31 cellular contexts compared by ENCODE assay signal in the genomic region with DNA sequence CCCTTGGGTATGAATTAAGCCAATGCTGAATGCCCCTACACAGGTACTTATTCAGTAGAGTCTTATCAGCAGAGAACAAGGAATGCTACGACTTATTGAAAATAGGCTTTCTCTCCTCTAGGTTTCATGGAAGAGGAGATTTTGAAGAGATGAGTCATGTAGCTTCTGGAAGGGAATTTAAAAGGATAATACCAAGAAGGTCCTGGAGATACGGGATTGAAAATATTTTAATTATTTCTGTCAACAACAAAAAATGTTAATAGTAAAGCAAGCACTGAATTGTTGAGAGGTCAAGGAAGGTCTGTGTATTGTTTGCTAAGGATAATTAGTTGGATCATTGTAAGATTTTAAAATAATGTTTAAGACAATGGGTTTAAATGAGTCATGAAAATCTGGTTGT.
A peak's percentile ranks its signal among the peaks of the same experiment; 100 is the strongest.
DNase-seq lines count a peak whose midpoint lies in the region; ATAC-seq and TF ChIP-seq lines count a peak whose summit lies in the region.
"Had no signal": no experiment of that assay in that cellular context is flagged by ENCODE, and none has a peak within 500 bp of the region (broad histone marks: within the 10 kb centered on the region; RNA-seq: fewer than 3 reads in every experiment).

No MANE protein-coding gene starts in this region.

- ATAC-seq in SK-N-SH treated with all-trans-retinoic acid at 6 μM for 48 hours = peak; percentile 82
- no peak for ATAC-seq in aorta (ENCODE audit: low FRiP score)
- ATAC-seq in GM21529 (IDR thresholded peaks at IDR 0.05; ENCODE audit: unreplicated experiment) = no peak
- no peak for ATAC-seq in GM19324 (IDR thresholded peaks at IDR 0.05; ENCODE audit: low FRiP score, unreplicated experiment)
- ATAC-seq: GM23338; natural killer cell; stimulated activated naive CD8-positive, alpha-beta T cell treated with anti-CD3 and anti-CD28 coated beads, Interleukin-15, Interleukin-2, amounts not matched to agents 100 U/mL and 50 U/mL, for 24 hours had no signal

- 60 to 62% methylated on average over 2 of the region's 2 CpGs for WGBS in aorta, 2 donors

- H3K4me1 ChIP-seq in ascending aorta (no peaks in the 10 kb centered on the region), aorta (ENCODE audit: control insufficient read depth in 1 of 2, insufficient read depth in 2 of 2, low read length in 2 of 2) (no peaks in the 10 kb centered on the region)
- H3K4me1 ChIP-seq: BLaER1, colonic mucosa, SJCRH30, testis, uterus had no signal

- H3K27me3 ChIP-seq in ascending aorta = no peaks in the 10 kb centered on the region
- H3K27me3 ChIP-seq in aorta (ENCODE audit: control insufficient read depth in 1 of 2, insufficient read depth in 2 of 2, low read length in 1 of 2) = no peaks in the 10 kb centered on the region
- H3K27me3 ChIP-seq: BLaER1, cardiac muscle cell, colonic mucosa, SJCRH30, testis, uterus had no signal

- intact Hi-C loops in ascending aorta (cut with DNase I) = no loop called here
- intact Hi-C loops in aorta (cut with DNase I) = no loop called here

- no peaks in the 10 kb centered on the region for H3K36me3 ChIP-seq in ascending aorta
- no peaks in the 10 kb centered on the region for H3K36me3 ChIP-seq in aorta (ENCODE audit: control insufficient read depth in 1 of 2, insufficient read depth in 2 of 2, low read length in 1 of 2)
- H3K36me3 ChIP-seq: BLaER1, cardiac muscle cell, colonic mucosa, SJCRH30, uterus had no signal

- TF ChIP-seq CTCF in ascending aorta (IDR thresholded peaks at IDR 0.05) = no peak

- H3K9me3 ChIP-seq in ascending aorta (no peaks in the 10 kb centered on the region), aorta (ENCODE audit: control insufficient read depth, low read length) (peaks cover 3% of the 10 kb centered on the region)
- H3K9me3 ChIP-seq: colonic mucosa, SJCRH30, testis, uterus had no signal

- H3K27ac ChIP-seq in ascending aorta (no peak overlapping the region), aorta (ENCODE audit: low read depth in 1 of 2, low read length in 2 of 2) (no peak overlapping the region)
- H3K27ac ChIP-seq: BLaER1, cardiac muscle cell, colonic mucosa, SJCRH30, testis, uterus had no signal

- H3K4me3 ChIP-seq in ascending aorta (no peak overlapping the region), aorta (ENCODE audit: low read length in 2 of 2) (no peak overlapping the region)
- H3K4me3 ChIP-seq: BLaER1, cardiac muscle cell, colonic mucosa, GM23338, SJCRH30, testis, uterus had no signal

- DNase-seq in ACHN (peak; percentile 66), GM04504 (ENCODE audit: low read depth) (peak; percentile 32), hepatic stellate cell (ENCODE audit: low spot score) (peak; percentile 5), ascending aorta (ENCODE audit: low spot score in 2 of 2) (no peak), aorta (no peak)
- DNase-seq: 8988T; activated B cell treated with CpG ODN at 0.5 μM for 24 hours; activated CD4-positive, alpha-beta T cell treated with anti-CD3 and anti-CD28 coated beads, Interleukin-2, amount 50 U/mL, for 4 hours; activated CD8-positive, alpha-beta memory T cell treated with anti-CD3 and anti-CD28 coated beads, Interleukin-2, amount 50 U/mL, for 4 hours; activated naive CD4-positive, alpha-beta T cell treated with anti-CD3 and anti-CD28 coated beads, Interleukin-2, amount 50 U/mL, for 16 hours; anterior cingulate cortex; colonic mucosa; effector memory CD4-positive, alpha-beta T cell; hypothalamus; immature natural killer cell; midbrain; natural killer cell; NCI-H1105; NCI-H1930; NCI-H69; SJCRH30; stimulated activated naive CD8-positive, alpha-beta T cell treated with anti-CD3 and anti-CD28 coated beads, Interleukin-15, Interleukin-2, amounts not matched to agents 100 U/mL and 50 U/mL, for 24 hours; T-helper 1 cell; testis; uterus had no signal

- in situ Hi-C loops in ACHN (cut with HindIII; ENCODE audit: low pct_ligation_motif_present, low pct_unique_long_range_greater_than_20kb, low sequenced_read_pairs) = no loop called here

TF ChIP-seq in SK-N-SH treated with all-trans-retinoic acid at 6 μM for 48 hours, 23 proteins besides CTCF, POLR2A, EP300 and RAD21:
- TF ChIP-seq ZNF565 (CRISPR knock-in tag; conservative IDR thresholded peaks at IDR 0.05; ENCODE audit: low read depth) (no peak), ISL1 (CRISPR knock-in tag; IDR thresholded peaks at IDR 0.05) (peak; percentile 50; the same call in 1 of the 2 replicates)

Comparison
In these comparisons a context has a peak if more than half of its experiments do, and no peak if none do; other contexts are left out.
1. DNase-seq: peak in ACHN (single experiment), GM04504 (single experiment) and hepatic stellate cell (single experiment); none in ascending aorta (0 of 2) and aorta (0 of 2).